ENCODE assay signal across 28 cellular contexts in genomic region chr18:58776084-58776483, GRCh38.
DNase-seq lines count a peak whose midpoint lies in the region; ATAC-seq and TF ChIP-seq lines count a peak whose summit lies in the region.
"Had no signal": no experiment of that assay in that cellular context is flagged by ENCODE, and none has a peak within 500 bp of the region (broad histone marks: within the 10 kb centered on the region; RNA-seq: fewer than 3 reads in every experiment).

No MANE protein-coding gene starts in this region.

- no peaks in the 10 kb centered on the region for H4K20me1 ChIP-seq in H9 (ENCODE audit: control insufficient read depth, insufficient read depth, insufficient read length)
- no peaks in the 10 kb centered on the region for H4K20me1 ChIP-seq in MM.1S (ENCODE audit: insufficient read depth, low read length)
- H4K20me1 ChIP-seq in neural progenitor cell (ENCODE audit: low read depth) = no peaks in the 10 kb centered on the region

- H2BK120ac ChIP-seq in H9 (ENCODE audit: low read depth, low read length, poor library complexity, severe bottlenecking) = no peak overlapping the region

- H3K9ac ChIP-seq in H9 (ENCODE audit: extremely low read depth, insufficient read length, low read length) (no peak overlapping the region), MM.1S (ENCODE audit: low read length) (no peak overlapping the region), neural progenitor cell (no peak overlapping the region)

- no peak overlapping the region for H3K18ac ChIP-seq in H9 (ENCODE audit: insufficient read length, low read depth, low read length)

- no peak overlapping the region for H2AFZ ChIP-seq in H9 (ENCODE audit: low read length)
- no peak overlapping the region for H2AFZ ChIP-seq in MM.1S (ENCODE audit: low read length)
- peak overlapping the region; percentile 15 for H2AFZ ChIP-seq in neural progenitor cell (replicated peaks)

- no peak overlapping the region for H3K4ac ChIP-seq in H9 (ENCODE audit: low read depth, low read length)

- no peak overlapping the region for H3K14ac ChIP-seq in H9 (ENCODE audit: insufficient read depth, low read length)

- H4K8ac ChIP-seq in H9 (replicated peaks; ENCODE audit: insufficient read length, low read depth, low read length) = no peak overlapping the region

- H2BK12ac ChIP-seq in H9 (ENCODE audit: insufficient read length, low read depth, low read length) = no peak overlapping the region

- H3K4me3 ChIP-seq in MM.1S (ENCODE audit: low read length) (no peak overlapping the region), neural progenitor cell (no peak overlapping the region)
- H3K4me3 ChIP-seq: dorsolateral prefrontal cortex, mucosa of descending colon, ovary, right atrium auricular region, smooth muscle cell had no signal

- DNase-seq in H9 (no peak), MM.1S (peak; percentile 5), dermis blood vessel endothelial cell (peak; percentile 33), neural progenitor cell (ENCODE audit: low spot score) (no peak), HuH-7 (ENCODE audit: low spot score) (no peak)
- DNase-seq in activated CD4-positive, alpha-beta T cell treated with anti-CD3 and anti-CD28 coated beads, Interleukin-2, amount 50 U/mL, for 48 hours = no peak
- DNase-seq: activated CD4-positive, alpha-beta T cell treated with anti-CD3 and anti-CD28 coated beads, Interleukin-2, amount 10 ng/mL, durations not matched to agents 7 days and 5 days; activated gamma-delta T cell treated with Interleukin-2 at 50 U/mL for 16 hours; activated T-cell treated with anti-CD3 and anti-CD28 coated beads, Interleukin-2, amount 50 U/mL, for 4 hours; dorsolateral prefrontal cortex; KBM-7; mucosa of descending colon; NCI-H1436 treated with DMSO at 0.1 percent for 48 hours; NCI-H2171; NCI-H524 treated with DMSO at 0.1 percent for 48 hours; NK-92 treated with Interleukin-12 subunit alpha and Interleukin-12 subunit beta, amount 100 ng/mL, for 24 hours; ovary; SHP77; stimulated activated CD4-positive, alpha-beta T cell treated with anti-CD3 and anti-CD28 coated beads, Interleukin-2, amount 100 ng/mL, for 24 hours; T1000; trophoblast cell; WERI-Rb-1 had no signal

- no peaks in the 10 kb centered on the region for H3K79me1 ChIP-seq in H9 (ENCODE audit: insufficient read depth, low read depth, low read length, poor library complexity, severe bottlenecking)

- H3K4me1 ChIP-seq in H9 (ENCODE audit: insufficient read depth, low read length) = no peaks in the 10 kb centered on the region
- peaks cover 2% of the 10 kb centered on the region for H3K4me1 ChIP-seq in MM.1S (ENCODE audit: low read length)
- H3K4me1 ChIP-seq in neural progenitor cell = no peaks in the 10 kb centered on the region

- H3F3A ChIP-seq in MM.1S (ENCODE audit: insufficient read depth, low read length) (0 out of 2 replicates have a peak, but pooled peaks cover under 1% of the 10 kb centered on the region), neural progenitor cell (ENCODE audit: low read depth) (no peaks in the 10 kb centered on the region)

- WGBS in H9 (ENCODE audit: extremely low coverage, insufficient read length, low lambda C conversion rate) = no CpG with 5 or more reads among the region's 3 CpGs

- no peaks in the 10 kb centered on the region for H3K27me3 ChIP-seq in H9 (ENCODE audit: insufficient read depth, low read length)
- no peaks in the 10 kb centered on the region for H3K27me3 ChIP-seq in MM.1S (replicated peaks; ENCODE audit: insufficient read depth, low read length)
- H3K27me3 ChIP-seq in neural progenitor cell = no peaks in the 10 kb centered on the region
- H3K27me3 ChIP-seq: dorsolateral prefrontal cortex, ovary, right atrium auricular region had no signal

- no peak overlapping the region for H4K91ac ChIP-seq in H9 (ENCODE audit: insufficient read length, low read depth, low read length)

- H3K4me2 ChIP-seq in H9 (ENCODE audit: insufficient read depth, insufficient read length, low read length) (no peak overlapping the region), MM.1S (ENCODE audit: low read depth, low read length) (no peak overlapping the region), neural progenitor cell (no peak overlapping the region)
- H3K4me2 ChIP-seq: smooth muscle cell had no signal

- H3K56ac ChIP-seq in H9 (ENCODE audit: insufficient read length, low read depth, low read length) = no peak overlapping the region

- H3K23ac ChIP-seq in H9 (ENCODE audit: insufficient read length, low read depth, low read length) = no peak overlapping the region

- no peak overlapping the region for H2AK5ac ChIP-seq in H9 (ENCODE audit: insufficient read length, low read length)

- no peak overlapping the region for H2BK20ac ChIP-seq in H9 (ENCODE audit: low read depth, low read length, poor library complexity, severe bottlenecking)

- H3K9me3 Mint-ChIP-seq in H9 = no peaks in the 10 kb centered on the region
- H3K9me3 Mint-ChIP-seq in neural progenitor cell = peaks cover 3% of the 10 kb centered on the region
- H3K9me3 Mint-ChIP-seq: activated CD4-positive, alpha-beta T cell treated with anti-CD3 and anti-CD28 coated beads, Interleukin-2, amount 10 ng/mL, durations not matched to agents 7 days and 5 days; activated T-cell treated with anti-CD3 and anti-CD28 coated beads, Interleukin-2, amount 50 U/mL, for 4 hours; central memory CD8-positive, alpha-beta T cell; natural killer cell treated with Interleukin-12 subunit alpha and Interleukin-12 subunit beta and Interleukin-15 and Interleukin-18, amount 100 ng/mL, for 72 hours had no signal

- no peak overlapping the region for H4K5ac ChIP-seq in H9 (ENCODE audit: insufficient read length, low read depth, low read length)

- ATAC-seq in GM21786 (IDR thresholded peaks at IDR 0.05; ENCODE audit: unreplicated experiment) = no peak
- ATAC-seq: activated T-cell treated with anti-CD3 and anti-CD28 coated beads, Interleukin-2, amount 50 U/mL, for 4 hours; mucosa of descending colon; natural killer cell treated with Interleukin-12 subunit alpha and Interleukin-12 subunit beta and Interleukin-15 and Interleukin-18, amount 100 ng/mL, for 72 hours had no signal

- H3K4me1 Mint-ChIP-seq in H9 (peaks cover 5 to 6% of the 10 kb centered on the region in 2 experiments; a peak in 3 of 4 replicates), neural progenitor cell (peaks cover 18% of the 10 kb centered on the region)
- H3K4me1 Mint-ChIP-seq: central memory CD8-positive, alpha-beta T cell had no signal

- H3K9me3 ChIP-seq in H9 (ENCODE audit: control insufficient read depth, low read depth, low read length) (no peaks in the 10 kb centered on the region), MM.1S (replicated peaks; ENCODE audit: insufficient read depth, low read length) (no peaks in the 10 kb centered on the region), neural progenitor cell (ENCODE audit: low read depth) (no peaks in the 10 kb centered on the region)
- H3K9me3 ChIP-seq: mucosa of descending colon, ovary, right atrium auricular region had no signal

- no peaks in the 10 kb centered on the region for H3K9me2 ChIP-seq in MM.1S (replicated peaks; ENCODE audit: insufficient read depth, low read length)

- H2BK15ac ChIP-seq in H9 (ENCODE audit: low read depth, low read length) = no peak overlapping the region

- no peak overlapping the region for H2BK5ac ChIP-seq in H9 (ENCODE audit: insufficient read length, low read length)

- H3K4me3 Mint-ChIP-seq in H9 (no peak overlapping the region), neural progenitor cell (no peak overlapping the region)
- H3K4me3 Mint-ChIP-seq: activated CD4-positive, alpha-beta T cell treated with anti-CD3 and anti-CD28 coated beads, Interleukin-2, amount 10 ng/mL, durations not matched to agents 7 days and 5 days; activated T-cell treated with anti-CD3 and anti-CD28 coated beads, Interleukin-2, amount 50 U/mL, for 4 hours; central memory CD8-positive, alpha-beta T cell; natural killer cell treated with Interleukin-12 subunit alpha and Interleukin-12 subunit beta and Interleukin-15 and Interleukin-18, amount 100 ng/mL, for 72 hours had no signal

- no peak for TF ChIP-seq CTCF in H9 (conservative IDR thresholded peaks at IDR 0.05)
- no peak for TF ChIP-seq CTCF in MM.1S (IDR thresholded peaks at IDR 0.05; ENCODE audit: low read length)
- no peak for TF ChIP-seq CTCF in neural progenitor cell (IDR thresholded peaks at IDR 0.05)

- H3K36me3 ChIP-seq in MM.1S (replicated peaks; ENCODE audit: insufficient read depth, low read length) (no peaks in the 10 kb centered on the region), neural progenitor cell (no peaks in the 10 kb centered on the region)
- H3K36me3 ChIP-seq: ovary, right atrium auricular region, WERI-Rb-1 had no signal

- no peaks in the 10 kb centered on the region; a peak in 1 of 7 replicates for H3K36me3 Mint-ChIP-seq in H9 (ENCODE audit: insufficient read depth in 1 of 3, low read depth in 3 of 3)
- H3K36me3 Mint-ChIP-seq in neural progenitor cell = no peaks in the 10 kb centered on the region
- H3K36me3 Mint-ChIP-seq: natural killer cell treated with Interleukin-12 subunit alpha and Interleukin-12 subunit beta and Interleukin-15 and Interleukin-18, amount 100 ng/mL, for 72 hours had no signal

- no peaks in the 10 kb centered on the region for H3K79me2 ChIP-seq in H9 (ENCODE audit: insufficient read depth, low read length)
- H3K79me2 ChIP-seq in MM.1S (ENCODE audit: low read length) = no peaks in the 10 kb centered on the region
- no peaks in the 10 kb centered on the region for H3K79me2 ChIP-seq in neural progenitor cell (ENCODE audit: low read depth)

- no peaks in the 10 kb centered on the region for H3K23me2 ChIP-seq in H9 (ENCODE audit: insufficient read length, low read depth, low read length, poor library complexity, severe bottlenecking)

- H3K27ac ChIP-seq in H9 (ENCODE audit: insufficient read length, low read depth, low read length) = no peak overlapping the region
- no peak overlapping the region for H3K27ac ChIP-seq in MM.1S (ENCODE audit: low read length)
- H3K27ac ChIP-seq in neural progenitor cell = no peak overlapping the region
- H3K27ac ChIP-seq: C4-2B, dorsolateral prefrontal cortex, ovary, right atrium auricular region, WERI-Rb-1 had no signal

- H3K27me3 Mint-ChIP-seq in H9 (ENCODE audit: low read depth) = no peaks in the 10 kb centered on the region
- peaks cover 13% of the 10 kb centered on the region for H3K27me3 Mint-ChIP-seq in neural progenitor cell (ENCODE audit: insufficient read depth, low read depth)

- no peak overlapping the region for H3T11ph ChIP-seq in H9 (ENCODE audit: low read length)

- H3K27ac Mint-ChIP-seq in H9 = peak overlapping the region in 2 of 3 experiments; percentile 55 to 73; a peak in 2 of 7 replicates
- peak overlapping the region; percentile 65 for H3K27ac Mint-ChIP-seq in neural progenitor cell
- H3K27ac Mint-ChIP-seq: activated CD4-positive, alpha-beta T cell treated with anti-CD3 and anti-CD28 coated beads, Interleukin-2, amount 10 ng/mL, durations not matched to agents 7 days and 5 days; natural killer cell treated with Interleukin-12 subunit alpha and Interleukin-12 subunit beta and Interleukin-15 and Interleukin-18, amount 100 ng/mL, for 72 hours had no signal

Comparison
In these comparisons a context has a peak if more than half of its experiments do, and no peak if none do; other contexts are left out.
1. DNase-seq: peak in MM.1S (single experiment) and dermis blood vessel endothelial cell (single experiment); none in H9 (single experiment), neural progenitor cell (single experiment), activated CD4-positive, alpha-beta T cell treated with anti-CD3 and anti-CD28 coated beads, Interleukin-2, amount 50 U/mL, for 48 hours (0 of 2) and HuH-7 (single experiment).